In genomic region chr19:11673608-11674041, GRCh38 we compare ENCODE assay signal across 1 cellular context.
TF ChIP-seq lines count a peak whose summit lies in the region.

No MANE protein-coding gene starts in this region.

TF ChIP-seq in HepG2, 621 proteins besides CTCF, POLR2A, EP300 and RAD21 (continued from another document):
- TF ChIP-seq KIAA2018 (CRISPR knock-in tag; IDR thresholded peaks at IDR 0.05; ENCODE audit: borderline replicate concordance) (no peak), ELF3 (CRISPR knock-in tag; IDR thresholded peaks at IDR 0.05) (peak; percentile 46; the same call in 1 of the 2 replicates), ZNF550 (CRISPR knock-in tag; IDR thresholded peaks at IDR 0.05; ENCODE audit: borderline replicate concordance) (no peak), HOMEZ (CRISPR knock-in tag; IDR thresholded peaks at IDR 0.05; ENCODE audit: low read depth) (0 out of 2 replicates have a peak, but pooled peaks have one; percentile 38), RORA (CRISPR knock-in tag; IDR thresholded peaks at IDR 0.05) (no peak), MBD4 (IDR thresholded peaks at IDR 0.05; ENCODE audit: borderline replicate concordance, low read length) (no peak), ZNF572 (CRISPR knock-in tag; IDR thresholded peaks at IDR 0.05) (no peak), ZNF850 (CRISPR knock-in tag; conservative IDR thresholded peaks at IDR 0.05) (no peak), PHB2 (IDR thresholded peaks at IDR 0.05; ENCODE audit: partially characterized antibody) (no peak), ZFP36L2 (CRISPR knock-in tag; IDR thresholded peaks at IDR 0.05) (no peak), NFYC (CRISPR knock-in tag; IDR thresholded peaks at IDR 0.05) (peak; percentile 22; the same call in 1 of the 2 replicates), ZNF580 (CRISPR knock-in tag; IDR thresholded peaks at IDR 0.05; ENCODE audit: borderline replicate concordance, low read depth) (0 out of 2 replicates have a peak, but pooled peaks have one; percentile 53), ETV5 (CRISPR knock-in tag; IDR thresholded peaks at IDR 0.05; ENCODE audit: borderline replicate concordance) (peak; percentile 28; the same call in 1 of the 2 replicates), SP2 (CRISPR knock-in tag; IDR thresholded peaks at IDR 0.05) (no peak), NFIC (IDR thresholded peaks at IDR 0.05; ENCODE audit: low read length) (no peak), NCOA5 (CRISPR knock-in tag; IDR thresholded peaks at IDR 0.05) (no peak), ZGPAT (CRISPR knock-in tag; IDR thresholded peaks at IDR 0.05) (0 out of 2 replicates have a peak, but pooled peaks have one; percentile 26), STAG1 (CRISPR knock-in tag; IDR thresholded peaks at IDR 0.05) (peak; percentile 87), ZBTB14 (CRISPR knock-in tag; IDR thresholded peaks at IDR 0.05) (no peak), ETS1 (CRISPR knock-in tag; IDR thresholded peaks at IDR 0.05) (no peak)
